Comparison of ENCODE assay signal across 8 cellular contexts in the genomic region with DNA sequence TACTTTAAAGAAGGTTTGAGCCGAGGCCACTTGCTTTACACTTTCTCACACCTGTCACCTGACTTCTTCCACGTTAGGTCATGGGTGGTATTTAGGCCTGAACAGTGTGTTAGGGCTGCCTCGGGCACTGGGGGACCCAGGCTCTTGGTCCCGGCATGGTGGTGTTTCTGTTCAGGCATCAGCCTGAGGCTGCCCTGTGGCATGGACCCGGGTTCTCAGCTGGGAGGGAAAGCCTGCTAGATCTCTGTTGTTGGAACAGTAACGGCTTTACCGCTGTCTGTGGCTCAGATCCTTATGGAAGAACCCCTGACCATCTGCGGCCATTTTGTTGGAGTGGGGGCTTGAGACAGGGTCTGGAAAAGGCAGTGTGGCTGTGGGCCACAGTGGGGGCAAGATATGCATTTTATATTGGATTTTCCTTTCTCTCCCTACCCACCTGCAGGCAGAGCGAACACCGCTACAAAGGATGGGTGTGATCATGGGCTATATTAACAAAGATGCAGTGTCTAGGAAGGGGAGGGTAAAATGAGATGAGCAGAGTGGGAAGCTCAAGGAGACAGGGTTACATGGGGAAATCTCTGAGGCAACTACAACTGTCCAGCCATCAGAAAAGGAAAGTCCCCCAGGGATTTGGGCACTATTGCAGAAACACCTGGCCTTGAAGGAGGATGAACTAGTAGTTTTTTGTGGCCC. TPM values are rescaled to one million over a fixed set of nuclear protein-coding genes. Genes with fewer than 3 reads are reported as not detected.
A peak's percentile ranks its signal among the peaks of the same experiment; 100 is the strongest.
DNase-seq lines count a peak whose midpoint lies in the region; ATAC-seq and TF ChIP-seq lines count a peak whose summit lies in the region.

No MANE protein-coding gene starts in this region.

- peaks cover 12% of the 10 kb centered on the region for H3K27me3 Mint-ChIP-seq in activated CD4-positive, alpha-beta T cell treated with anti-CD3 and anti-CD28 coated beads, Interleukin-2, amount 10 ng/mL, durations not matched to agents 7 days and 5 days
- no peaks in the 10 kb centered on the region for H3K27me3 Mint-ChIP-seq in effector memory CD8-positive, alpha-beta T cell

- peak overlapping the region; percentile 21 for H3K4me3 Mint-ChIP-seq in activated CD4-positive, alpha-beta T cell treated with anti-CD3 and anti-CD28 coated beads, Interleukin-2, amount 10 ng/mL, durations not matched to agents 7 days and 5 days
- H3K4me3 Mint-ChIP-seq in effector memory CD8-positive, alpha-beta T cell = peak overlapping the region; percentile 91
- H3K4me3 Mint-ChIP-seq in stimulated activated effector memory CD8-positive, alpha-beta T cell treated with anti-CD3 and anti-CD28 coated beads, Interleukin-12 subunit alpha, Interleukin-12 subunit beta, amount 100 ng/mL, for 72 hours = peak overlapping the region; percentile 74

- DNase-seq in activated CD4-positive, alpha-beta T cell treated with anti-CD3 and anti-CD28 coated beads, Interleukin-2, amount 10 ng/mL, durations not matched to agents 7 days and 5 days = no peak
- no peak for DNase-seq in activated CD4-positive, alpha-beta T cell treated with anti-CD3 and anti-CD28 coated beads, Interleukin-2, amount 50 U/mL, for 4 hours
- DNase-seq in OCI-LY7 (ENCODE audit: low spot score) = no peak
- peak in 1 of 3 experiments; percentile 6 for DNase-seq in effector memory CD8-positive, alpha-beta T cell
- no peak for DNase-seq in stimulated activated effector memory CD8-positive, alpha-beta T cell treated with anti-CD3 and anti-CD28 coated beads, Interleukin-12 subunit alpha, Interleukin-12 subunit beta, amount 100 ng/mL, for 72 hours (ENCODE audit: low spot score in 2 of 2)
- DNase-seq in NCI-H226 = no peak
- no peak for DNase-seq in testis
- no peak for DNase-seq in HEK293T (ENCODE audit: extremely low spot score)

- H3K27ac Mint-ChIP-seq in activated CD4-positive, alpha-beta T cell treated with anti-CD3 and anti-CD28 coated beads, Interleukin-2, amount 10 ng/mL, durations not matched to agents 7 days and 5 days = no peak overlapping the region
- H3K27ac Mint-ChIP-seq in effector memory CD8-positive, alpha-beta T cell = peak overlapping the region; percentile 65 to 90
- H3K27ac Mint-ChIP-seq in stimulated activated effector memory CD8-positive, alpha-beta T cell treated with anti-CD3 and anti-CD28 coated beads, Interleukin-12 subunit alpha, Interleukin-12 subunit beta, amount 100 ng/mL, for 72 hours = no peak overlapping the region

- H3K27ac ChIP-seq in OCI-LY7 (ENCODE audit: low read depth, low read length, poor library complexity, severe bottlenecking) (peak overlapping the region; percentile 80), testis (no peak overlapping the region)

- no peaks in the 10 kb centered on the region for H3K27me3 ChIP-seq in testis

- H3K4me1 Mint-ChIP-seq in activated CD4-positive, alpha-beta T cell treated with anti-CD3 and anti-CD28 coated beads, Interleukin-2, amount 10 ng/mL, durations not matched to agents 7 days and 5 days = peaks cover 12% of the 10 kb centered on the region
- H3K4me1 Mint-ChIP-seq in effector memory CD8-positive, alpha-beta T cell (ENCODE audit: low read depth in 2 of 2) = peaks cover 4 to 11% of the 10 kb centered on the region in 2 donors
- peaks cover 13% of the 10 kb centered on the region for H3K4me1 Mint-ChIP-seq in stimulated activated effector memory CD8-positive, alpha-beta T cell treated with anti-CD3 and anti-CD28 coated beads, Interleukin-12 subunit alpha, Interleukin-12 subunit beta, amount 100 ng/mL, for 72 hours

- H3K36me3 ChIP-seq in OCI-LY7 (ENCODE audit: insufficient read depth, low read length) = no peaks in the 10 kb centered on the region
- H3K36me3 ChIP-seq in testis (ENCODE audit: low read depth, missing control alignments) = no peaks in the 10 kb centered on the region

- no peaks in the 10 kb centered on the region for H3K9me3 Mint-ChIP-seq in activated CD4-positive, alpha-beta T cell treated with anti-CD3 and anti-CD28 coated beads, Interleukin-2, amount 10 ng/mL, durations not matched to agents 7 days and 5 days
- H3K9me3 Mint-ChIP-seq in effector memory CD8-positive, alpha-beta T cell = no peaks in the 10 kb centered on the region
- H3K9me3 Mint-ChIP-seq in stimulated activated effector memory CD8-positive, alpha-beta T cell treated with anti-CD3 and anti-CD28 coated beads, Interleukin-12 subunit alpha, Interleukin-12 subunit beta, amount 100 ng/mL, for 72 hours = no peaks in the 10 kb centered on the region

- no peak for ATAC-seq in effector memory CD8-positive, alpha-beta T cell (replicated peaks)
- no peak for ATAC-seq in stimulated activated effector memory CD8-positive, alpha-beta T cell treated with anti-CD3 and anti-CD28 coated beads, Interleukin-12 subunit alpha, Interleukin-12 subunit beta, amount 100 ng/mL, for 72 hours

- H3K4me2 ChIP-seq in OCI-LY7 (ENCODE audit: low read length) = peak overlapping the region; percentile 74

- 0 out of 2 replicates have a peak, but pooled peaks cover 4% of the 10 kb centered on the region for H4K20me1 ChIP-seq in OCI-LY7 (ENCODE audit: insufficient read depth, low read length)

- no peak for TF ChIP-seq POLR2A in testis (IDR thresholded peaks at IDR 0.05)

- intact Hi-C loops in OCI-LY7 (cut with micrococcal nuclease; ENCODE audit: unreplicated experiment) (no loop called here), testis (cut with DNase I; ENCODE audit: low total_unique reads) (loop anchor here (5.0 kb wide), 1 partner anchor 112 kb away; no protein-coding TSS in a partner anchor)

- no peaks in the 10 kb centered on the region for H3K9me3 ChIP-seq in OCI-LY7 (ENCODE audit: low read length)
- H3K9me3 ChIP-seq in testis = no peaks in the 10 kb centered on the region

- TF ChIP-seq CTCF in OCI-LY7 (conservative IDR thresholded peaks at IDR 0.05; ENCODE audit: low read length) (no peak), testis (IDR thresholded peaks at IDR 0.05) (no peak)

- no TSS peak for BruUV-seq in OCI-LY7 (replicated peaks; lab: Mats Ljungman, UMichigan)

- H3K4me1 ChIP-seq in OCI-LY7 (ENCODE audit: insufficient read depth, low read length, poor library complexity, severe bottlenecking) (peaks cover 56% of the 10 kb centered on the region), testis (peaks cover 3% of the 10 kb centered on the region)

- no peaks in the 10 kb centered on the region for H3K9me2 ChIP-seq in OCI-LY7 (ENCODE audit: insufficient read depth, low read length)

- H3K4me3 ChIP-seq in OCI-LY7 (ENCODE audit: low read depth, low read length, poor library complexity, severe bottlenecking) = peak overlapping the region; percentile 67
- peak overlapping the region in 1 of 2 donors; percentile 54 for H3K4me3 ChIP-seq in testis

- H3K36me3 Mint-ChIP-seq in activated CD4-positive, alpha-beta T cell treated with anti-CD3 and anti-CD28 coated beads, Interleukin-2, amount 10 ng/mL, durations not matched to agents 7 days and 5 days (ENCODE audit: low read depth) = no peaks in the 10 kb centered on the region
- H3K36me3 Mint-ChIP-seq in effector memory CD8-positive, alpha-beta T cell (ENCODE audit: insufficient read depth) = no peaks in the 10 kb centered on the region
- H3K36me3 Mint-ChIP-seq in stimulated activated effector memory CD8-positive, alpha-beta T cell treated with anti-CD3 and anti-CD28 coated beads, Interleukin-12 subunit alpha, Interleukin-12 subunit beta, amount 100 ng/mL, for 72 hours = peaks cover 6% of the 10 kb centered on the region

- 49 to 51% methylated on average over 10 of the region's 10 CpGs for WGBS in testis, 2 donors

- POLR2A ChIA-PET in activated CD4-positive, alpha-beta T cell treated with anti-CD3 and anti-CD28 coated beads, Interleukin-2, amount 10 ng/mL, durations not matched to agents 7 days and 5 days (lab: Charles Lee) = no interaction called here
- POLR2A ChIA-PET in OCI-LY7 (lab: Charles Lee) = interaction anchor here (0.6 kb wide), 2 partner anchors 29 to 203 kb away, joined by 3 to 6 read pairs; no protein-coding TSS in a partner anchor
- POLR2A ChIA-PET in HEK293T (lab: Yijun Ruan, JAX) = no interaction called here

- peak overlapping the region; percentile 49 for H2AFZ ChIP-seq in OCI-LY7 (ENCODE audit: low read length)

- CTCF ChIA-PET in activated CD4-positive, alpha-beta T cell treated with anti-CD3 and anti-CD28 coated beads, Interleukin-2, amount 10 ng/mL, durations not matched to agents 7 days and 5 days (lab: Charles Lee) = interaction anchor here (0.9 to 1.2 kb wide), 2 partner anchors 42 to 86 kb away, joined by 3 read pairs; no protein-coding TSS in a partner anchor
- CTCF ChIA-PET in OCI-LY7 (lab: Charles Lee; ENCODE audit: unreplicated experiment) (interaction anchor here (1.0 kb wide), 1 partner anchor 10 kb away, joined by 4 read pairs; no protein-coding TSS in a partner anchor), HEK293T (lab: Yijun Ruan, JAX) (interaction anchor here (0.9 to 2.1 kb wide), 2 partner anchors 118 to 138 kb away, joined by 3 to 18 read pairs; no protein-coding TSS in a partner anchor)

- no peaks in the 10 kb centered on the region for H3K79me2 ChIP-seq in OCI-LY7 (ENCODE audit: insufficient read depth, low read depth, low read length)

TF ChIP-seq in HEK293T, 16 proteins besides CTCF, POLR2A, EP300 and RAD21:
- TF ChIP-seq FOXM1 (IDR thresholded peaks at IDR 0.05; ENCODE audit: borderline replicate concordance) (no peak), LEF1 (IDR thresholded peaks at IDR 0.05; ENCODE audit: borderline replicate concordance) (no peak)
TF ChIP-seq in HEK293T: peak in this region for 0.

RNA-seq across cellular contexts. Expression of gene KCNJ11, which starts 1.6 kb away (rescaled TPM):
- 1 to 10 TPM in 1 of 2 experiments, under 1 TPM in 1; 0.64 to 1.2 TPM for total RNA-seq in activated CD4-positive, alpha-beta T cell treated with anti-CD3 and anti-CD28 coated beads, Interleukin-2, amount 10 ng/mL, durations not matched to agents 7 days and 5 days
- total RNA-seq in OCI-LY7 (2014; rRNA removed; shearing (Covaris generic)) = 5.1 and 7.0 TPM in 2 replicates
- 7.5 and 8.0 TPM in 2 replicates for total RNA-seq in OCI-LY7 (2022)
- 1 to 10 TPM; 1.4 to 2.1 TPM for total RNA-seq in testis
- polyA plus RNA-seq in testis (ENCODE audit: insufficient read depth, low read depth, low replicate concordance) = 1.7 TPM

RNA-seq across cellular contexts. Expression of gene NCR3LG1, which starts 38.5 kb away (rescaled TPM):
- total RNA-seq in activated CD4-positive, alpha-beta T cell treated with anti-CD3 and anti-CD28 coated beads, Interleukin-2, amount 10 ng/mL, durations not matched to agents 7 days and 5 days = under 1 TPM; 0.30 to 0.42 TPM
- 6.0 and 7.7 TPM in 2 replicates for total RNA-seq in OCI-LY7 (2014; rRNA removed; shearing (Covaris generic))
- 22.3 and 23.0 TPM in 2 replicates for total RNA-seq in OCI-LY7 (2022)
- 1 to 10 TPM; 9.3 to 10.0 TPM for total RNA-seq in testis
- polyA plus RNA-seq in testis (ENCODE audit: insufficient read depth, low read depth, low replicate concordance) = 5.0 TPM

Comparison
In these comparisons a context has a peak if more than half of its experiments do, and no peak if none do; other contexts are left out.
1. H3K27ac Mint-ChIP-seq: peak in effector memory CD8-positive, alpha-beta T cell (2 of 2); none in activated CD4-positive, alpha-beta T cell treated with anti-CD3 and anti-CD28 coated beads, Interleukin-2, amount 10 ng/mL, durations not matched to agents 7 days and 5 days (single experiment) and stimulated activated effector memory CD8-positive, alpha-beta T cell treated with anti-CD3 and anti-CD28 coated beads, Interleukin-12 subunit alpha, Interleukin-12 subunit beta, amount 100 ng/mL, for 72 hours (single experiment).
2. H3K4me3 Mint-ChIP-seq: peak in every context shown above with its lines; median percentile 91 in effector memory CD8-positive, alpha-beta T cell; 74 in stimulated activated effector memory CD8-positive, alpha-beta T cell treated with anti-CD3 and anti-CD28 coated beads, Interleukin-12 subunit alpha, Interleukin-12 subunit beta, amount 100 ng/mL, for 72 hours; 21 in activated CD4-positive, alpha-beta T cell treated with anti-CD3 and anti-CD28 coated beads, Interleukin-2, amount 10 ng/mL, durations not matched to agents 7 days and 5 days.
3. RNA of gene NCR3LG1, which starts 38.5 kb away (total RNA-seq): 6.0 to 23.0 TPM in OCI-LY7 and 9.3 to 10.0 TPM in testis; 0.30 to 0.42 TPM in activated CD4-positive, alpha-beta T cell treated with anti-CD3 and anti-CD28 coated beads, Interleukin-2, amount 10 ng/mL, durations not matched to agents 7 days and 5 days; every median in the first group is over 4 times any median in the second.